1 cellular context compared by ENCODE assay signal in the genomic region with DNA sequence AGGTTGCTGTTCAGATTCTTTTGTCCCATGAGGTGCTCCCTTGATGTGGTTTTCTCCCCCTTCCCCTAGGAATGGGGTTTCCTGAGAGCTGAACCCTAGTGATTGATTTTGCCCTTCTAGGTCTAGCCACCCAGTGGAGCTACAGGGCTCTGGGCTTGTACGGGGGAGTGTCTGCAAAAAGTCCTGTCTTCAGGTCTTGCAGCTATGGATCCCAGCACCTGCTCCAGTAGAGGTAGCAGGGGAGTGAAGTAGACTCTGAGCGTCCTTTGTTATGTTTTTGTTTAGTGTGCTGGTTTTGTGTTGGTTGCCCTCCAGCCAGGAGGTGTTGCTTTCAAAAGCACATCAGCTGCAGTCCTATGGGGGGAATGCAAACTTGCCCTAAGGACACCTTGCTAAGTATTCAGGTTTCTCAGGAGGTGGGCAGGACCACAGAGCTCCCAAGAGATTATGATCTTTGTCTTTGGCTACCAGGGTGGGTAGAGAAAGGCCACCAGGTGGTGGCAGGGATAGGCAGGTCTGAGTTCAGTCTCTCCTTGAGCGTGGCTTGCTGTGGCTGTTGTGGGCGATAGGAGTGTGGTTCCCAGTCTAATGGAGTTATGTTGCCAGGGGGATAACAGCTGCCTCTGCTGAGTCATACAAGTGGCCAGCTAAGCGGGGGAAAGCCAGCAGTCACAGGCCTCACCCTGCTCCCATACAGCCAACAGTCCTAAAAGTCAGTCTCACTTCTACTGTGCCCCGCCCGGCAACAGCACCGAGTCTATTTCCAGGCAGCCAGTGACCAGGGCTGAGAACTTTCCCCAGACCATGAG.
A peak's percentile ranks its signal among the peaks of the same experiment; 100 is the strongest.
TF ChIP-seq lines count a peak whose summit lies in the region.

No MANE protein-coding gene starts in this region.

TF ChIP-seq in GM12878, 131 proteins besides CTCF, POLR2A, EP300 and RAD21 (continued from another document):
- TF ChIP-seq, protein P1, sequence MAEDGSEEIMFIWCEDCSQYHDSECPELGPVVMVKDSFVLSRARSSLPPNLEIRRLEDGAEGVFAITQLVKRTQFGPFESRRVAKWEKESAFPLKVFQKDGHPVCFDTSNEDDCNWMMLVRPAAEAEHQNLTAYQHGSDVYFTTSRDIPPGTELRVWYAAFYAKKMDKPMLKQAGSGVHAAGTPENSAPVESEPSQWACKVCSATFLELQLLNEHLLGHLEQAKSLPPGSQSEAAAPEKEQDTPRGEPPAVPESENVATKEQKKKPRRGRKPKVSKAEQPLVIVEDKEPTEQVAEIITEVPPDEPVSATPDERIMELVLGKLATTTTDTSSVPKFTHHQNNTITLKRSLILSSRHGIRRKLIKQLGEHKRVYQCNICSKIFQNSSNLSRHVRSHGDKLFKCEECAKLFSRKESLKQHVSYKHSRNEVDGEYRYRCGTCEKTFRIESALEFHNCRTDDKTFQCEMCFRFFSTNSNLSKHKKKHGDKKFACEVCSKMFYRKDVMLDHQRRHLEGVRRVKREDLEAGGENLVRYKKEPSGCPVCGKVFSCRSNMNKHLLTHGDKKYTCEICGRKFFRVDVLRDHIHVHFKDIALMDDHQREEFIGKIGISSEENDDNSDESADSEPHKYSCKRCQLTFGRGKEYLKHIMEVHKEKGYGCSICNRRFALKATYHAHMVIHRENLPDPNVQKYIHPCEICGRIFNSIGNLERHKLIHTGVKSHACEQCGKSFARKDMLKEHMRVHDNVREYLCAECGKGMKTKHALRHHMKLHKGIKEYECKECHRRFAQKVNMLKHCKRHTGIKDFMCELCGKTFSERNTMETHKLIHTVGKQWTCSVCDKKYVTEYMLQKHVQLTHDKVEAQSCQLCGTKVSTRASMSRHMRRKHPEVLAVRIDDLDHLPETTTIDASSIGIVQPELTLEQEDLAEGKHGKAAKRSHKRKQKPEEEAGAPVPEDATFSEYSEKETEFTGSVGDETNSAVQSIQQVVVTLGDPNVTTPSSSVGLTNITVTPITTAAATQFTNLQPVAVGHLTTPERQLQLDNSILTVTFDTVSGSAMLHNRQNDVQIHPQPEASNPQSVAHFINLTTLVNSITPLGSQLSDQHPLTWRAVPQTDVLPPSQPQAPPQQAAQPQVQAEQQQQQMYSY (CRISPR knock-in tag; IDR thresholded peaks at IDR 0.05) = no peak
- TF ChIP-seq NFIC (IDR thresholded peaks at IDR 0.05; ENCODE audit: low read depth, low read length) (no peak), TARDBP (IDR thresholded peaks at IDR 0.05; ENCODE audit: borderline replicate concordance) (no peak), JUNB (IDR thresholded peaks at IDR 0.05) (no peak), MEF2B (IDR thresholded peaks at IDR 0.05; ENCODE audit: partially characterized antibody, poor library complexity, severe bottlenecking) (peak; percentile 26), CEBPB (IDR thresholded peaks at IDR 0.05; ENCODE audit: borderline replicate concordance in 1 of 2, low read depth in 2 of 2, low read length in 2 of 2) (no peak), NR2F1 (conservative IDR thresholded peaks at IDR 0.05) (no peak), TCF12 (IDR thresholded peaks at IDR 0.05; ENCODE audit: low read depth, low read length) (0 out of 2 replicates have a peak, but pooled peaks have one; percentile 33), CBX5 (IDR thresholded peaks at IDR 0.05; ENCODE audit: low read depth) (0 out of 2 replicates have a peak, but pooled peaks have one; percentile 20)
- TF ChIP-seq, protein P2, sequence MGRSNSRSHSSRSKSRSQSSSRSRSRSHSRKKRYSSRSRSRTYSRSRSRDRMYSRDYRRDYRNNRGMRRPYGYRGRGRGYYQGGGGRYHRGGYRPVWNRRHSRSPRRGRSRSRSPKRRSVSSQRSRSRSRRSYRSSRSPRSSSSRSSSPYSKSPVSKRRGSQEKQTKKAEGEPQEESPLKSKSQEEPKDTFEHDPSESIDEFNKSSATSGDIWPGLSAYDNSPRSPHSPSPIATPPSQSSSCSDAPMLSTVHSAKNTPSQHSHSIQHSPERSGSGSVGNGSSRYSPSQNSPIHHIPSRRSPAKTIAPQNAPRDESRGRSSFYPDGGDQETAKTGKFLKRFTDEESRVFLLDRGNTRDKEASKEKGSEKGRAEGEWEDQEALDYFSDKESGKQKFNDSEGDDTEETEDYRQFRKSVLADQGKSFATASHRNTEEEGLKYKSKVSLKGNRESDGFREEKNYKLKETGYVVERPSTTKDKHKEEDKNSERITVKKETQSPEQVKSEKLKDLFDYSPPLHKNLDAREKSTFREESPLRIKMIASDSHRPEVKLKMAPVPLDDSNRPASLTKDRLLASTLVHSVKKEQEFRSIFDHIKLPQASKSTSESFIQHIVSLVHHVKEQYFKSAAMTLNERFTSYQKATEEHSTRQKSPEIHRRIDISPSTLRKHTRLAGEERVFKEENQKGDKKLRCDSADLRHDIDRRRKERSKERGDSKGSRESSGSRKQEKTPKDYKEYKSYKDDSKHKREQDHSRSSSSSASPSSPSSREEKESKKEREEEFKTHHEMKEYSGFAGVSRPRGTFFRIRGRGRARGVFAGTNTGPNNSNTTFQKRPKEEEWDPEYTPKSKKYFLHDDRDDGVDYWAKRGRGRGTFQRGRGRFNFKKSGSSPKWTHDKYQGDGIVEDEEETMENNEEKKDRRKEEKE (IDR thresholded peaks at IDR 0.05) = no peak
- TF ChIP-seq, protein P3, sequence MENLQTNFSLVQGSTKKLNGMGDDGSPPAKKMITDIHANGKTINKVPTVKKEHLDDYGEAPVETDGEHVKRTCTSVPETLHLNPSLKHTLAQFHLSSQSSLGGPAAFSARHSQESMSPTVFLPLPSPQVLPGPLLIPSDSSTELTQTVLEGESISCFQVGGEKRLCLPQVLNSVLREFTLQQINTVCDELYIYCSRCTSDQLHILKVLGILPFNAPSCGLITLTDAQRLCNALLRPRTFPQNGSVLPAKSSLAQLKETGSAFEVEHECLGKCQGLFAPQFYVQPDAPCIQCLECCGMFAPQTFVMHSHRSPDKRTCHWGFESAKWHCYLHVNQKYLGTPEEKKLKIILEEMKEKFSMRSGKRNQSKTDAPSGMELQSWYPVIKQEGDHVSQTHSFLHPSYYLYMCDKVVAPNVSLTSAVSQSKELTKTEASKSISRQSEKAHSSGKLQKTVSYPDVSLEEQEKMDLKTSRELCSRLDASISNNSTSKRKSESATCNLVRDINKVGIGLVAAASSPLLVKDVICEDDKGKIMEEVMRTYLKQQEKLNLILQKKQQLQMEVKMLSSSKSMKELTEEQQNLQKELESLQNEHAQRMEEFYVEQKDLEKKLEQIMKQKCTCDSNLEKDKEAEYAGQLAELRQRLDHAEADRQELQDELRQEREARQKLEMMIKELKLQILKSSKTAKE (IDR thresholded peaks at IDR 0.05; ENCODE audit: low read depth, poor library complexity, severe bottlenecking) = no peak
